ENCODE assay signal across 8 cellular contexts in genomic region chr3:86969500-86970189, GRCh38. TPM values are rescaled to one million over a fixed set of nuclear protein-coding genes. Genes with fewer than 3 reads are reported as not detected.
DNase-seq lines count a peak whose midpoint lies in the region; ATAC-seq and TF ChIP-seq lines count a peak whose summit lies in the region.

No MANE protein-coding gene starts in this region.

- TF ChIP-seq EP300 in upper lobe of left lung (IDR thresholded peaks at IDR 0.05), result no peak

- H3K27me3 ChIP-seq in SJSA1 (replicated peaks), result no peaks in the 10 kb centered on the region
- no peaks in the 10 kb centered on the region for H3K27me3 ChIP-seq in upper lobe of left lung

- H3K27ac Mint-ChIP-seq in activated T-helper 2 cell treated with anti-CD3 and anti-CD28 coated beads, Interferon-gamma antibody, Interleukin-2, Interleukin-4, amounts not matched to agents 10 μg/mL and 5 μg/mL and 100 μg/mL, durations not matched to agents 14 hours and 24 hours and 36 hours, result no peak overlapping the region

- no peak for DNase-seq in AG04449 (ENCODE audit: low read depth, low spot score)
- DNase-seq in GM12864 (ENCODE audit: low read depth), result no peak
- DNase-seq in SJSA1 (ENCODE audit: low read depth in 1 of 2, low spot score in 2 of 2), result peak; percentile 20 to 49
- peak; percentile 11 for DNase-seq in globus pallidus (ENCODE audit: low spot score)
- DNase-seq in upper lobe of left lung, result no peak
- DNase-seq in stimulated activated naive CD4-positive, alpha-beta T cell (lab: John Stamatoyannopoulos, UW), result no peak
- no peak for DNase-seq in activated T-helper 2 cell treated with anti-CD3 and anti-CD28 coated beads, Interferon-gamma antibody, Interleukin-2, Interleukin-4, amounts not matched to agents 10 μg/mL and 5 μg/mL and 100 μg/mL, durations not matched to agents 14 hours and 24 hours and 36 hours (ENCODE audit: low spot score)

- H3K4me1 ChIP-seq in SJSA1 (replicated peaks) (no peaks in the 10 kb centered on the region), upper lobe of left lung (no peaks in the 10 kb centered on the region)

- WGBS in upper lobe of left lung, 2 donors, result 59 to 69% methylated on average over 6 of the region's 6 CpGs

- intact Hi-C loops in activated T-helper 2 cell treated with anti-CD3 and anti-CD28 coated beads, Interferon-gamma antibody, Interleukin-2, Interleukin-4, amounts not matched to agents 10 μg/mL and 5 μg/mL and 100 μg/mL, durations not matched to agents 14 hours and 24 hours and 36 hours (cut with micrococcal nuclease), result loop anchor here (2.0 kb wide), 1 partner anchor 113 kb away; no protein-coding TSS in a partner anchor

- no peaks in the 10 kb centered on the region for H3K9me3 Mint-ChIP-seq in activated T-helper 2 cell treated with anti-CD3 and anti-CD28 coated beads, Interferon-gamma antibody, Interleukin-2, Interleukin-4, amounts not matched to agents 10 μg/mL and 5 μg/mL and 100 μg/mL, durations not matched to agents 14 hours and 24 hours and 36 hours

- POLR2A ChIA-PET in AG04449 (lab: Yijun Ruan, JAX), result no interaction called here

- H3K9me3 ChIP-seq in SJSA1 (replicated peaks) (no peaks in the 10 kb centered on the region), upper lobe of left lung (no peaks in the 10 kb centered on the region)

- no peaks in the 10 kb centered on the region for H3K36me3 Mint-ChIP-seq in activated T-helper 2 cell treated with anti-CD3 and anti-CD28 coated beads, Interferon-gamma antibody, Interleukin-2, Interleukin-4, amounts not matched to agents 10 μg/mL and 5 μg/mL and 100 μg/mL, durations not matched to agents 14 hours and 24 hours and 36 hours (ENCODE audit: low read depth)

- CTCF ChIA-PET in AG04449 (lab: Yijun Ruan, JAX), result interaction anchor here (1.2 to 3.4 kb wide), 10 partner anchors 10 to 198 kb away, joined by 3 to 26 read pairs (median 5); no protein-coding TSS in a partner anchor

- no peak for TF ChIP-seq POLR2A in upper lobe of left lung (IDR thresholded peaks at IDR 0.05)

- no peaks in the 10 kb centered on the region for H3K4me1 Mint-ChIP-seq in activated T-helper 2 cell treated with anti-CD3 and anti-CD28 coated beads, Interferon-gamma antibody, Interleukin-2, Interleukin-4, amounts not matched to agents 10 μg/mL and 5 μg/mL and 100 μg/mL, durations not matched to agents 14 hours and 24 hours and 36 hours (ENCODE audit: low read depth)

- peaks cover 8% of the 10 kb centered on the region for H3K36me3 ChIP-seq in SJSA1
- no peaks in the 10 kb centered on the region for H3K36me3 ChIP-seq in upper lobe of left lung

- H3K4me3 ChIP-seq in AG04449 (ENCODE audit: low read depth, low read length) (no peak overlapping the region), GM12864 (ENCODE audit: low read depth, low read length) (no peak overlapping the region), SJSA1 (no peak overlapping the region), upper lobe of left lung (no peak overlapping the region)

- H3K27ac ChIP-seq in SJSA1 (no peak overlapping the region), upper lobe of left lung (no peak overlapping the region)

- H3K4me3 Mint-ChIP-seq in activated T-helper 2 cell treated with anti-CD3 and anti-CD28 coated beads, Interferon-gamma antibody, Interleukin-2, Interleukin-4, amounts not matched to agents 10 μg/mL and 5 μg/mL and 100 μg/mL, durations not matched to agents 14 hours and 24 hours and 36 hours (ENCODE audit: low read depth), result no peak overlapping the region

- TF ChIP-seq CTCF in AG04449 (IDR thresholded peaks at IDR 0.05; ENCODE audit: insufficient read depth, low read length, missing control alignments) (peak; percentile 58), GM12864 (IDR thresholded peaks at IDR 0.05; ENCODE audit: low read depth, low read length, missing control alignments) (peak; percentile 80), upper lobe of left lung (IDR thresholded peaks at IDR 0.05) (peak; percentile 18 to 49 (median 38))

- H3K27me3 Mint-ChIP-seq in activated T-helper 2 cell treated with anti-CD3 and anti-CD28 coated beads, Interferon-gamma antibody, Interleukin-2, Interleukin-4, amounts not matched to agents 10 μg/mL and 5 μg/mL and 100 μg/mL, durations not matched to agents 14 hours and 24 hours and 36 hours (ENCODE audit: low read depth), result no peaks in the 10 kb centered on the region

- peak; percentile 69 for ATAC-seq in HG03095 (IDR thresholded peaks at IDR 0.05; ENCODE audit: unreplicated experiment)
- ATAC-seq in upper lobe of left lung (ENCODE audit: low FRiP score in 2 of 2), result no peak

RNA-seq across cellular contexts. Expression of gene VGLL3, which starts 21.3 kb away (rescaled TPM):
- total RNA-seq in SJSA1 (2014; rRNA removed; shearing (Covaris generic)), result 11.3 and 17.1 TPM in 2 replicates
- 10 to 100 TPM; 11.5 to 50.5 (median 38.3) TPM for total RNA-seq in upper lobe of left lung
- not detected in 2 replicates for total RNA-seq in activated T-helper 2 cell treated with anti-CD3 and anti-CD28 coated beads, Interferon-gamma antibody, Interleukin-2, Interleukin-4, amounts not matched to agents 10 μg/mL and 5 μg/mL and 100 μg/mL, durations not matched to agents 14 hours and 24 hours and 36 hours

Comparison
In these comparisons a context has a peak if more than half of its experiments do, and no peak if none do; other contexts are left out.
1. DNase-seq: peak in SJSA1 (2 of 2) and globus pallidus (single experiment); none in AG04449 (single experiment), GM12864 (single experiment), upper lobe of left lung (0 of 2), stimulated activated naive CD4-positive, alpha-beta T cell (0 of 6) and activated T-helper 2 cell treated with anti-CD3 and anti-CD28 coated beads, Interferon-gamma antibody, Interleukin-2, Interleukin-4, amounts not matched to agents 10 μg/mL and 5 μg/mL and 100 μg/mL, durations not matched to agents 14 hours and 24 hours and 36 hours (single experiment).
2. RNA of gene VGLL3, which starts 21.3 kb away (total RNA-seq): 11.5 to 50.5 TPM in upper lobe of left lung and 11.3 to 17.1 TPM in SJSA1; not detected in activated T-helper 2 cell treated with anti-CD3 and anti-CD28 coated beads, Interferon-gamma antibody, Interleukin-2, Interleukin-4, amounts not matched to agents 10 μg/mL and 5 μg/mL and 100 μg/mL, durations not matched to agents 14 hours and 24 hours and 36 hours; every median in the first group is over 10 times any median in the second.
3. Peak in every context shown above with its lines, with median percentiles within 50 percentile points of each other: CTCF ChIP-seq.